ENCODE assay signal across 14 cellular contexts in genomic region chr1:44020464-44020863, GRCh38. TPM values are rescaled to one million over a fixed set of nuclear protein-coding genes. Genes with fewer than 3 reads are reported as not detected.
DNase-seq lines count a peak whose midpoint lies in the region; ATAC-seq and TF ChIP-seq lines count a peak whose summit lies in the region.
"Had no signal": no experiment of that assay in that cellular context is flagged by ENCODE, and none has a peak within 500 bp of the region (broad histone marks: within the 10 kb centered on the region; RNA-seq: fewer than 3 reads in every experiment).

No MANE protein-coding gene starts in this region.

- TF ChIP-seq CTCF in right atrium auricular region (IDR thresholded peaks at IDR 0.05) = no peak
- TF ChIP-seq CTCF in osteoblast (IDR thresholded peaks at IDR 0.05; ENCODE audit: extremely low read depth, low read depth, low read length) = no peak
- TF ChIP-seq CTCF in ascending aorta (IDR thresholded peaks at IDR 0.05) = no peak
- TF ChIP-seq CTCF in OCI-LY7 (conservative IDR thresholded peaks at IDR 0.05; ENCODE audit: low read length) = no peak

- no peak overlapping the region for H3K4me3 ChIP-seq in right atrium auricular region
- no peak overlapping the region for H3K4me3 ChIP-seq in esophagus (ENCODE audit: low read depth in 1 of 2, low read length in 2 of 2)
- no peak overlapping the region for H3K4me3 ChIP-seq in osteoblast (ENCODE audit: insufficient read depth, low read length)
- no peak overlapping the region for H3K4me3 ChIP-seq in ascending aorta
- no peak overlapping the region for H3K4me3 ChIP-seq in OCI-LY7 (ENCODE audit: low read depth, low read length, poor library complexity, severe bottlenecking)

- H4K20me1 ChIP-seq in osteoblast (ENCODE audit: insufficient read depth, low read length) (no peaks in the 10 kb centered on the region), OCI-LY7 (ENCODE audit: insufficient read depth, low read length) (no peaks in the 10 kb centered on the region)

- H2AFZ ChIP-seq in osteoblast (ENCODE audit: low read length) = no peak overlapping the region
- H2AFZ ChIP-seq in OCI-LY7 (ENCODE audit: low read length) = no peak overlapping the region

- CTCF ChIA-PET in OCI-LY7 (lab: Charles Lee; ENCODE audit: unreplicated experiment) = no interaction called here

- H3K4me1 ChIP-seq in right atrium auricular region = peaks cover 0 to 12% of the 10 kb centered on the region in 2 donors
- H3K4me1 ChIP-seq in esophagus (ENCODE audit: control insufficient read depth in 2 of 2, insufficient read depth in 2 of 2, low read length in 1 of 2) = peaks cover 4 to 26% of the 10 kb centered on the region in 2 donors
- peaks cover 12% of the 10 kb centered on the region for H3K4me1 ChIP-seq in osteoblast (ENCODE audit: insufficient read depth, low read length)
- H3K4me1 ChIP-seq in ascending aorta = peaks cover 6 to 10% of the 10 kb centered on the region in 2 donors
- H3K4me1 ChIP-seq in OCI-LY7 (ENCODE audit: insufficient read depth, low read length, poor library complexity, severe bottlenecking) = peaks cover 10% of the 10 kb centered on the region
- H3K4me1 ChIP-seq: Caco-2 had no signal

- intact Hi-C loops in Right ventricle myocardium inferior (cut with DNase I) (no loop called here), ascending aorta (cut with DNase I) (no loop called here), OCI-LY7 (cut with micrococcal nuclease; ENCODE audit: unreplicated experiment) (no loop called here)

- H3K79me2 ChIP-seq in osteoblast (ENCODE audit: insufficient read depth, low read length) (no peaks in the 10 kb centered on the region), OCI-LY7 (ENCODE audit: insufficient read depth, low read depth, low read length) (no peaks in the 10 kb centered on the region)

- POLR2A ChIA-PET in OCI-LY7 (lab: Charles Lee) = no interaction called here

- no peaks in the 10 kb centered on the region for H3K9me2 ChIP-seq in OCI-LY7 (ENCODE audit: insufficient read depth, low read length)

- H3K36me3 ChIP-seq in right atrium auricular region (no peaks in the 10 kb centered on the region), esophagus (ENCODE audit: control insufficient read depth in 2 of 2, insufficient read depth in 2 of 2, low read length in 1 of 2) (peaks cover 0 to 20% of the 10 kb centered on the region in 2 donors), osteoblast (ENCODE audit: insufficient read depth, low read length) (no peaks in the 10 kb centered on the region), ascending aorta (no peaks in the 10 kb centered on the region), OCI-LY7 (ENCODE audit: insufficient read depth, low read length) (no peaks in the 10 kb centered on the region)

- DNase-seq in Right ventricle myocardium inferior (ENCODE audit: missing footprints) (peak; percentile 20), right atrium auricular region (ENCODE audit: low spot score) (no peak), osteoblast (ENCODE audit: insufficient read length, low spot score, missing footprints) (peak; percentile 47), NK-92 (lab: John Stamatoyannopoulos, UW; ENCODE audit: unreplicated experiment) (no peak), NCI-H1092 treated with DMSO at 0.1 percent for 48 hours (lab: John Stamatoyannopoulos, UW) (no peak), ascending aorta (ENCODE audit: low spot score in 2 of 2) (no peak), OCI-LY7 (ENCODE audit: low spot score) (no peak)
- DNase-seq: Caco-2, DMS53, GF-D8 had no signal

- no peak for ATAC-seq in Right ventricle myocardium inferior
- ATAC-seq: HCT116, HepG2 had no signal

- H3K27ac ChIP-seq in right atrium auricular region (no peak overlapping the region), esophagus (ENCODE audit: low read depth in 2 of 2, low read length in 1 of 2) (peak overlapping the region; percentile 60 to 87), osteoblast (ENCODE audit: low read depth, low read length) (no peak overlapping the region), ascending aorta (no peak overlapping the region), OCI-LY7 (ENCODE audit: low read depth, low read length, poor library complexity, severe bottlenecking) (no peak overlapping the region)
- H3K27ac ChIP-seq: 22Rv1 had no signal

- no TSS peak for BruUV-seq in OCI-LY7 (replicated peaks; lab: Mats Ljungman, UMichigan)

- WGBS in esophagus, 2 donors = 49 to 64% methylated on average over 6 of the region's 6 CpGs

- H3K4me2 ChIP-seq in osteoblast (ENCODE audit: insufficient read depth, low read length) (no peak overlapping the region), OCI-LY7 (ENCODE audit: low read length) (no peak overlapping the region)

- H3K27me3 ChIP-seq in right atrium auricular region (no peaks in the 10 kb centered on the region), esophagus (ENCODE audit: control insufficient read depth in 1 of 2, insufficient read depth in 2 of 2, low read length in 2 of 2) (no peaks in the 10 kb centered on the region), osteoblast (ENCODE audit: insufficient read depth, low read length) (no peaks in the 10 kb centered on the region), ascending aorta (no peaks in the 10 kb centered on the region)

- H3K9me3 ChIP-seq in right atrium auricular region (no peaks in the 10 kb centered on the region), esophagus (ENCODE audit: control insufficient read depth in 2 of 2, insufficient read depth in 1 of 2, low read depth in 1 of 2, low read length in 1 of 2) (no peaks in the 10 kb centered on the region), osteoblast (ENCODE audit: low read depth, low read length) (no peaks in the 10 kb centered on the region), ascending aorta (no peaks in the 10 kb centered on the region), OCI-LY7 (ENCODE audit: low read length) (no peaks in the 10 kb centered on the region)
- H3K9me3 ChIP-seq: Caco-2 had no signal

RNA-seq across cellular contexts. Expression of gene SLC6A9, which starts 10.8 kb away (rescaled TPM):
- 1.5 TPM for total RNA-seq in Right ventricle myocardium inferior
- 1 to 10 TPM; 1.0 to 1.6 TPM for total RNA-seq in right atrium auricular region
- polyA plus RNA-seq in esophagus = 10 to 100 TPM; 13.8 to 22.8 TPM
- total RNA-seq in osteoblast = 18.5 and 19.4 TPM in 2 replicates
- 4.7 TPM for total RNA-seq in ascending aorta
- 7.0 and 8.2 TPM in 2 replicates for total RNA-seq in OCI-LY7 (2014; rRNA removed; shearing (Covaris generic))
- 21.8 and 22.4 TPM in 2 replicates for total RNA-seq in OCI-LY7 (2022)

RNA-seq across cellular contexts. Expression of gene CCDC24, which starts 29.1 kb away (rescaled TPM):
- total RNA-seq in Right ventricle myocardium inferior = 0.89 TPM
- total RNA-seq in right atrium auricular region = 1 to 10 TPM; 1.6 to 2.0 TPM
- 1 to 10 TPM; 4.0 to 7.5 TPM for polyA plus RNA-seq in esophagus
- 2.4 and 2.9 TPM in 2 replicates for total RNA-seq in osteoblast
- 4.8 TPM for total RNA-seq in ascending aorta
- total RNA-seq in OCI-LY7 (2014; rRNA removed; shearing (Covaris generic)) = 1.9 and 8.9 TPM in 2 replicates
- total RNA-seq in OCI-LY7 (2022) = 4.6 and 9.2 TPM in 2 replicates

RNA-seq across cellular contexts. Expression of gene B4GALT2, which starts 41.5 kb away (rescaled TPM):
- total RNA-seq in Right ventricle myocardium inferior = 39.1 TPM
- 10 to 100 TPM; 33.0 to 48.5 TPM for total RNA-seq in right atrium auricular region
- polyA plus RNA-seq in esophagus = 10 to 100 TPM; 22.7 to 30.6 TPM
- total RNA-seq in osteoblast = 95.5 and 99.5 TPM in 2 replicates
- 93.2 TPM for total RNA-seq in ascending aorta
- 1.4 and 1.9 TPM in 2 replicates for total RNA-seq in OCI-LY7 (2014; rRNA removed; shearing (Covaris generic))
- total RNA-seq in OCI-LY7 (2022) = 0.57 and 0.65 TPM in 2 replicates

RNA-seq across cellular contexts. Expression of gene ATP6V0B, which starts 45.7 kb away (rescaled TPM):
- total RNA-seq in Right ventricle myocardium inferior = 84.5 TPM
- 100 to 1,000 TPM; 108 to 154 TPM for total RNA-seq in right atrium auricular region
- 100 to 1,000 TPM in 1 of 2 donors, 10 to 100 TPM in 1; 66.1 to 124 TPM for polyA plus RNA-seq in esophagus
- 81.9 and 89.4 TPM in 2 replicates for total RNA-seq in osteoblast
- 115 TPM for total RNA-seq in ascending aorta
- 62.0 and 97.1 TPM in 2 replicates for total RNA-seq in OCI-LY7 (2014; rRNA removed; shearing (Covaris generic))
- 58.9 and 68.4 TPM in 2 replicates for total RNA-seq in OCI-LY7 (2022)

RNA-seq across cellular contexts. Expression of gene DPH2, which starts 50.7 kb away (rescaled TPM):
- total RNA-seq in Right ventricle myocardium inferior = 14.8 TPM
- 10 to 100 TPM; 20.5 to 23.0 TPM for total RNA-seq in right atrium auricular region
- polyA plus RNA-seq in esophagus = 10 to 100 TPM; 14.2 to 17.9 TPM
- 10.3 and 15.6 TPM in 2 replicates for total RNA-seq in osteoblast
- 69.3 TPM for total RNA-seq in ascending aorta
- 42.1 and 45.6 TPM in 2 replicates for total RNA-seq in OCI-LY7 (2014; rRNA removed; shearing (Covaris generic))
- total RNA-seq in OCI-LY7 (2022) = 21.6 and 28.6 TPM in 2 replicates

Comparison
In these comparisons a context has a peak if more than half of its experiments do, and no peak if none do; other contexts are left out.
1. DNase-seq: peak in Right ventricle myocardium inferior (single experiment) and osteoblast (single experiment); none in right atrium auricular region (single experiment), NK-92 (single experiment), NCI-H1092 treated with DMSO at 0.1 percent for 48 hours (single experiment), ascending aorta (0 of 2) and OCI-LY7 (single experiment).
2. H3K27ac ChIP-seq: peak in esophagus (2 of 2); none in right atrium auricular region (0 of 2), osteoblast (single experiment), ascending aorta (0 of 2) and OCI-LY7 (single experiment).
3. RNA of gene B4GALT2, which starts 41.5 kb away (total RNA-seq): 95.5 to 99.5 TPM in osteoblast, 93.2 TPM in ascending aorta (single experiment), 33.0 to 48.5 TPM in right atrium auricular region and 39.1 TPM in Right ventricle myocardium inferior (single experiment); 0.57 to 1.9 TPM in OCI-LY7; every median in the first group is over 10 times any median in the second.